ENCODE assay signal across 22 cellular contexts in the genomic region with DNA sequence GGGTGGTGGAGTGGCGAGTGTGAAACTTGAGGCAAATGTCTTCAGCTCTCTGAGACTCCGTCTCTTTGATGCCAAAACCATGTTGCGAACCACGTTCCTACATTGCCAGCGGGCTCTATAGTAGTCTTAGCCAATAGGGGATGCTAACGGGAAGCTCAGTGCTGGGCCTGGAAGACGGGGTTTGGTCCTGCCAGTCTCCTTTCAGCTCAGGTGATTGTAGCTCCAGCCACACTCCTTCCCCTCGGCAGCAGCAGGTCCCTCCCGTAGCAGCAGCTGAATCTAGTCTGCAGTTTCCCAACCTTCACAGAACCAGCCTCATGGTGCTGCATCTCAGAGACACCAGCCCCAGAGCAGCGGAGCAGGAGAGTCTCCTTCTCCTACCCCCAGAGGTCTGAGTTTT.
DNase-seq lines count a peak whose midpoint lies in the region; ATAC-seq, FAIRE-seq and TF ChIP-seq lines count a peak whose summit lies in the region.
"Had no signal": no experiment of that assay in that cellular context is flagged by ENCODE, and none has a peak within 500 bp of the region (broad histone marks: within the 10 kb centered on the region; RNA-seq: fewer than 3 reads in every experiment).

No MANE protein-coding gene starts in this region.

- peaks cover 9% of the 10 kb centered on the region for H3K36me3 Mint-ChIP-seq in natural killer cell treated with Interleukin-12 subunit alpha and Interleukin-12 subunit beta and Interleukin-15 and Interleukin-18, amount 100 ng/mL, for 72 hours
- H3K36me3 Mint-ChIP-seq in natural killer cell: no peaks in the 10 kb centered on the region

- H3K27ac ChIP-seq in epithelial cell of prostate (peak overlapping the region; percentile 58), HepG2 (ENCODE audit: extremely low read length, insufficient read depth, low read length) (no peak overlapping the region)
- H3K27ac ChIP-seq: PC-9 had no signal

- TF ChIP-seq RAD21 in HepG2 (CRISPR knock-in tag; IDR thresholded peaks at IDR 0.05): no peak

- no peak for TF ChIP-seq POLR2A in HepG2 (IDR thresholded peaks at IDR 0.05; ENCODE audit: insufficient read depth in 1 of 2, low read depth in 2 of 2, low read length in 2 of 2)

- no peak overlapping the region for H3K27ac Mint-ChIP-seq in natural killer cell treated with Interleukin-12 subunit alpha and Interleukin-12 subunit beta and Interleukin-15 and Interleukin-18, amount 100 ng/mL, for 72 hours
- no peak overlapping the region for H3K27ac Mint-ChIP-seq in natural killer cell
- H3K27ac Mint-ChIP-seq: CD4-positive, alpha-beta memory T cell had no signal

- H3K4me1 ChIP-seq in HepG2 (ENCODE audit: insufficient read depth, low read length): no peaks in the 10 kb centered on the region
- H3K4me1 ChIP-seq: BE2C had no signal

- intact Hi-C loops in natural killer cell (cut with micrococcal nuclease): no loop called here
- intact Hi-C loops in HepG2 (cut with micrococcal nuclease; ENCODE audit: unreplicated experiment): no loop called here

- no peaks in the 10 kb centered on the region for H3K9me3 Mint-ChIP-seq in natural killer cell treated with Interleukin-12 subunit alpha and Interleukin-12 subunit beta and Interleukin-15 and Interleukin-18, amount 100 ng/mL, for 72 hours
- H3K9me3 Mint-ChIP-seq in natural killer cell: no peaks in the 10 kb centered on the region

- no TSS peak for BruUV-seq in HepG2 (replicated peaks; lab: Mats Ljungman, UMichigan)

- WGBS in HepG2 (ENCODE audit: low lambda C conversion rate): 27% methylated on average over 8 of the region's 10 CpGs

- in situ Hi-C loops in HepG2 (cut with HindIII; ENCODE audit: extremely low pct_ligation_motif_present, low pct_unique_long_range_greater_than_20kb): no loop called here

- no peak overlapping the region for H2AFZ ChIP-seq in HepG2 (ENCODE audit: low read length)
- H2AFZ ChIP-seq: PC-9 had no signal

- peaks cover 3 to 11% of the 10 kb centered on the region in 2 donors for H3K27me3 Mint-ChIP-seq in natural killer cell treated with Interleukin-12 subunit alpha and Interleukin-12 subunit beta and Interleukin-15 and Interleukin-18, amount 100 ng/mL, for 72 hours
- peaks cover 5 to 11% of the 10 kb centered on the region in 2 donors for H3K27me3 Mint-ChIP-seq in natural killer cell (ENCODE audit: low read depth in 2 of 2)

- H3K9me3 ChIP-seq in HepG2 (ENCODE audit: low read length): peaks cover 6% of the 10 kb centered on the region; the same call in 1 of the 2 replicates
- H3K9me3 ChIP-seq: BE2C had no signal

- no peak overlapping the region for H3K4me3 Mint-ChIP-seq in natural killer cell treated with Interleukin-12 subunit alpha and Interleukin-12 subunit beta and Interleukin-15 and Interleukin-18, amount 100 ng/mL, for 72 hours
- H3K4me3 Mint-ChIP-seq in natural killer cell: no peak overlapping the region
- H3K4me3 Mint-ChIP-seq: CD4-positive, alpha-beta memory T cell had no signal

- TF ChIP-seq CTCF in natural killer cell (IDR thresholded peaks at IDR 0.05): no peak
- TF ChIP-seq CTCF in HepG2 (CRISPR knock-in tag; IDR thresholded peaks at IDR 0.05): no peak

- peaks cover 8 to 13% of the 10 kb centered on the region in 2 donors for H3K4me1 Mint-ChIP-seq in natural killer cell treated with Interleukin-12 subunit alpha and Interleukin-12 subunit beta and Interleukin-15 and Interleukin-18, amount 100 ng/mL, for 72 hours (ENCODE audit: low read depth in 2 of 2)
- peaks cover 11 to 13% of the 10 kb centered on the region in 2 donors for H3K4me1 Mint-ChIP-seq in natural killer cell
- H3K4me1 Mint-ChIP-seq: CD4-positive, alpha-beta memory T cell had no signal

- FAIRE-seq in HepG2 (lab: Jason Lieb, UNC): no peak
- peak; percentile 27 for FAIRE-seq in urothelium cell line (lab: Jason Lieb, UNC)
- FAIRE-seq: GM12878, GM18507, K562 had no signal

- DNase-seq in natural killer cell treated with Interleukin-12 subunit alpha and Interleukin-12 subunit beta and Interleukin-15 and Interleukin-18, amount 100 ng/mL, for 72 hours (ENCODE audit: low spot score): peak; percentile 42
- DNase-seq in natural killer cell (no peak), epithelial cell of prostate (ENCODE audit: low read depth, low spot score) (no peak), HepG2 (ENCODE audit: low spot score) (no peak), urothelium cell line (ENCODE audit: low spot score) (no peak), HuH-7.5 (ENCODE audit: low spot score) (no peak), NOMO-1 treated with DMSO at 0.1 percent for 48 hours (lab: John Stamatoyannopoulos, UW; ENCODE audit: unreplicated experiment) (no peak), hypothalamus (lab: John Stamatoyannopoulos, UW) (no peak)
- DNase-seq: ACHN; BE2C; CD4-positive, alpha-beta memory T cell; DMS79; NCI-H1048; NCI-H226; NCI-H526 treated with DMSO at 0.1 percent for 48 hours; NK-92 treated with Interleukin-12 subunit alpha and Interleukin-12 subunit beta, amount 100 ng/mL, for 24 hours; PC-9; SHP77 had no signal

- no peaks in the 10 kb centered on the region for H4K20me1 ChIP-seq in HepG2 (ENCODE audit: insufficient read depth, low read length)

- no peaks in the 10 kb centered on the region for H3K79me2 ChIP-seq in HepG2 (ENCODE audit: insufficient read depth, low read length)

- H3K9ac ChIP-seq in HepG2 (ENCODE audit: insufficient read depth, low read depth, low read length): no peak overlapping the region

- TF ChIP-seq EP300 in HepG2 (IDR thresholded peaks at IDR 0.05; ENCODE audit: low read depth in 2 of 2, low read length in 2 of 2) (no peak), HepG2 (CRISPR knock-in tag; IDR thresholded peaks at IDR 0.05; ENCODE audit: borderline replicate concordance) (no peak)

- no peak overlapping the region for H3K4me3 ChIP-seq in HepG2 (replicated peaks in 1 of 3; ENCODE audit: insufficient read depth in 1 of 3, low read depth in 2 of 3, low read length in 3 of 3)
- H3K4me3 ChIP-seq: GM12878, K562, PC-9 had no signal

- ATAC-seq in natural killer cell treated with Interleukin-12 subunit alpha and Interleukin-12 subunit beta and Interleukin-15 and Interleukin-18, amount 100 ng/mL, for 72 hours: no peak
- ATAC-seq in natural killer cell (no peak), HepG2 (peak; percentile 35; the same call in 2 of the 3 replicates)
- ATAC-seq: GM12878, HCT116, K562 had no signal

- CTCF ChIA-PET in HepG2 (lab: Yijun Ruan, JAX; ENCODE audit: low intra/inter-chr PET ratio, low total read pairs): no interaction called here

- peaks cover 7 to 44% of the 10 kb centered on the region in 2 experiments for H3K27me3 ChIP-seq in HepG2 (ENCODE audit: control insufficient read depth in 1 of 2, insufficient read depth in 2 of 2, low read length in 2 of 2)
- H3K27me3 ChIP-seq: BE2C had no signal

- H3K36me3 ChIP-seq in HepG2 (replicated peaks in 1 of 2; ENCODE audit: control insufficient read depth in 1 of 2, insufficient read depth in 2 of 2, low read length in 2 of 2): no peaks in the 10 kb centered on the region
- H3K36me3 ChIP-seq: BE2C had no signal

- POLR2A ChIA-PET in HepG2 (lab: Yijun Ruan, JAX): no interaction called here

- no peak overlapping the region for H3K4me2 ChIP-seq in HepG2 (ENCODE audit: low read depth, low read length)
- H3K4me2 ChIP-seq: PC-9 had no signal

TF ChIP-seq in HepG2, 621 proteins besides CTCF, POLR2A, EP300 and RAD21:
- TF ChIP-seq, protein P1, sequence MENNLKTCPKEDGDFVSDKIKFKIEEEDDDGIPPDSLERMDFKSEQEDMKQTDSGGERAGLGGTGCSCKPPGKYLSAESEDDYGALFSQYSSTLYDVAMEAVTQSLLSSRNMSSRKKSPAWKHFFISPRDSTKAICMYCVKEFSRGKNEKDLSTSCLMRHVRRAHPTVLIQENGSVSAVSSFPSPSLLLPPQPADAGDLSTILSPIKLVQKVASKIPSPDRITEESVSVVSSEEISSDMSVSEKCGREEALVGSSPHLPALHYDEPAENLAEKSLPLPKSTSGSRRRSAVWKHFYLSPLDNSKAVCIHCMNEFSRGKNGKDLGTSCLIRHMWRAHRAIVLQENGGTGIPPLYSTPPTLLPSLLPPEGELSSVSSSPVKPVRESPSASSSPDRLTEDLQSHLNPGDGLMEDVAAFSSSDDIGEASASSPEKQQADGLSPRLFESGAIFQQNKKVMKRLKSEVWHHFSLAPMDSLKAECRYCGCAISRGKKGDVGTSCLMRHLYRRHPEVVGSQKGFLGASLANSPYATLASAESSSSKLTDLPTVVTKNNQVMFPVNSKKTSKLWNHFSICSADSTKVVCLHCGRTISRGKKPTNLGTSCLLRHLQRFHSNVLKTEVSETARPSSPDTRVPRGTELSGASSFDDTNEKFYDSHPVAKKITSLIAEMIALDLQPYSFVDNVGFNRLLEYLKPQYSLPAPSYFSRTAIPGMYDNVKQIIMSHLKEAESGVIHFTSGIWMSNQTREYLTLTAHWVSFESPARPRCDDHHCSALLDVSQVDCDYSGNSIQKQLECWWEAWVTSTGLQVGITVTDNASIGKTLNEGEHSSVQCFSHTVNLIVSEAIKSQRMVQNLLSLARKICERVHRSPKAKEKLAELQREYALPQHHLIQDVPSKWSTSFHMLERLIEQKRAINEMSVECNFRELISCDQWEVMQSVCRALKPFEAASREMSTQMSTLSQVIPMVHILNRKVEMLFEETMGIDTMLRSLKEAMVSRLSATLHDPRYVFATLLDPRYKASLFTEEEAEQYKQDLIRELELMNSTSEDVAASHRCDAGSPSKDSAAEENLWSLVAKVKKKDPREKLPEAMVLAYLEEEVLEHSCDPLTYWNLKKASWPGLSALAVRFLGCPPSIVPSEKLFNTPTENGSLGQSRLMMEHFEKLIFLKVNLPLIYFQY (CRISPR knock-in tag; IDR thresholded peaks at IDR 0.05; ENCODE audit: borderline replicate concordance): no peak
TF ChIP-seq in HepG2: peak in this region for 0.
